In the genomic region with DNA sequence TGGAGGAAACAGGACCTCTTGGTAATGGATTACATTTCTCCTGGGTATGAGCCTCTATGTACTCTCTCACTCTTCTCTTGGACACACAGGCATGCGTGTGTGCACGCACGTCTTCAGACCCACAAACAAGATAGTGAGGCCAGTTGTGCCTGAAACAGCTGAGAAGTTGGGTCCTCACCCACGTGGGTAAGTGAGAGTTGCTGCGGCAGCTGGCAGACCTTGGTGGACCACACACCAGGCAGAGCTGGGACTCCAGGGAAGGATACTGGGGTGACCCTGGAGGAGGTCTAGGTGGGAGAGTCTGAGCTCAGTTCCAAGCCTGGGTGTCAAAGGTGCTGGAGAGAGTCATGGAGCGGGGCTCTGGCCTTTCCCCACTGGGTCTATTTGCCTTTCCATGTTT, we compare ENCODE assay signal across 20 cellular contexts.
DNase-seq lines count a peak whose midpoint lies in the region; ATAC-seq and TF ChIP-seq lines count a peak whose summit lies in the region.
"Had no signal": no experiment of that assay in that cellular context is flagged by ENCODE, and none has a peak within 500 bp of the region (broad histone marks: within the 10 kb centered on the region; RNA-seq: fewer than 3 reads in every experiment).

No MANE protein-coding gene starts in this region.

- H3K4me1 Mint-ChIP-seq in activated T-cell treated with anti-CD3 and anti-CD28 coated beads, Interleukin-2, amount 50 U/mL, for 24 hours (ENCODE audit: low read depth): peaks cover 7% of the 10 kb centered on the region

- no CpG with 5 or more reads among the region's 6 CpGs for WGBS in neuronal stem cell (ENCODE audit: extremely low coverage in 2 of 2, insufficient read length in 2 of 2, insufficient replicate concordance in 1 of 2), 2 donors
- WGBS in ovary, 3 donors: 81 to 88% (median 82%) methylated on average over 6 of the region's 6 CpGs
- WGBS in transverse colon (ENCODE audit: low coverage in 1 of 2), 2 donors: 87% methylated on average over 6 of the region's 6 CpGs; no CpG with 5 or more reads in 1 of the 2 donors

- no peak for ATAC-seq in HG02610 (IDR thresholded peaks at IDR 0.05; ENCODE audit: unreplicated experiment)
- ATAC-seq: A549, GM23338, HCT116 had no signal

- H3K4me3 Mint-ChIP-seq in activated T-cell treated with anti-CD3 and anti-CD28 coated beads, Interleukin-2, amount 50 U/mL, for 24 hours: no peak overlapping the region
- H3K4me3 Mint-ChIP-seq: CD4-positive, alpha-beta T cell; GM23338; HFFc6 had no signal

- H3K4me3 ChIP-seq in SJCRH30 (no peak overlapping the region), neuronal stem cell (ENCODE audit: low read length in 2 of 2) (no peak overlapping the region), ovary (no peak overlapping the region), transverse colon (no peak overlapping the region)
- H3K4me3 ChIP-seq: A549, GM23338 had no signal

- no peak overlapping the region for H2AFZ ChIP-seq in neuronal stem cell (ENCODE audit: low read length)
- H2AFZ ChIP-seq: GM23338 had no signal

- H4K91ac ChIP-seq in neuronal stem cell (ENCODE audit: low read depth, low read length, poor library complexity): no peak overlapping the region

- no peaks in the 10 kb centered on the region for H3K36me3 Mint-ChIP-seq in activated T-cell treated with anti-CD3 and anti-CD28 coated beads, Interleukin-2, amount 50 U/mL, for 24 hours (ENCODE audit: low read depth)

- no peak overlapping the region for H3K23ac ChIP-seq in neuronal stem cell (ENCODE audit: low read depth, low read length, poor library complexity)

- no peak overlapping the region for H2BK120ac ChIP-seq in neuronal stem cell (ENCODE audit: low read depth, low read length)

- peaks cover 18% of the 10 kb centered on the region for H3K27me3 Mint-ChIP-seq in activated T-cell treated with anti-CD3 and anti-CD28 coated beads, Interleukin-2, amount 50 U/mL, for 24 hours
- H3K27me3 Mint-ChIP-seq: CD4-positive, alpha-beta T cell had no signal

- H3K9me3 ChIP-seq in SJCRH30 (replicated peaks) (no peaks in the 10 kb centered on the region), neuronal stem cell (replicated peaks in 1 of 2; ENCODE audit: control insufficient read depth in 2 of 2, insufficient read depth in 1 of 2, low read depth in 1 of 2, low read length in 2 of 2) (peaks cover 0 to 2% of the 10 kb centered on the region in 2 donors), ovary (no peaks in the 10 kb centered on the region), transverse colon (no peaks in the 10 kb centered on the region)
- H3K9me3 ChIP-seq: A549, Caco-2 had no signal

- peak; percentile 9 for DNase-seq in activated T-cell treated with anti-CD3 and anti-CD28 coated beads, Interleukin-2, amount 50 U/mL, for 24 hours
- DNase-seq in activated T-cell treated with anti-CD3 and anti-CD28 coated beads for 4 hours (no peak), SJCRH30 (peak; percentile 37 to 54), islet precursor cell (peak; percentile 41), neuronal stem cell (ENCODE audit: low spot score) (no peak), ovary (no peak), transverse colon (no peak)
- DNase-seq: AML-193; Caco-2; CD4-positive, alpha-beta T cell; DMS153; DMS79 treated with DMSO at 0.1 percent for 48 hours; GF-D8; HFFc6 had no signal

- in situ Hi-C loops in transverse colon (cut with MboI; ENCODE audit: low pct_ligation_motif_present in 1 of 4, low pct_unique_long_range_greater_than_20kb in 1 of 4, low sequenced_read_pairs in 3 of 4): loop anchor here in 2 of 4 donors (25.0 kb wide), 2 partner anchors 189 to 364 kb away; a partner anchor contains a TSS

- H2BK12ac ChIP-seq in neuronal stem cell (ENCODE audit: low read length): no peak overlapping the region

- TF ChIP-seq EP300 in ovary (IDR thresholded peaks at IDR 0.05) (no peak), transverse colon (IDR thresholded peaks at IDR 0.05; ENCODE audit: low read depth) (no peak)

- no peak overlapping the region for H3K4ac ChIP-seq in neuronal stem cell (ENCODE audit: low read length)

- no peak overlapping the region for H2AK5ac ChIP-seq in neuronal stem cell (ENCODE audit: low read depth, low read length)

- H3K4me1 ChIP-seq in SJCRH30 (peaks cover 11% of the 10 kb centered on the region), neuronal stem cell (ENCODE audit: control insufficient read depth in 2 of 2, insufficient read depth in 1 of 2, low read depth in 1 of 2, low read length in 2 of 2) (peaks cover 9 to 19% of the 10 kb centered on the region in 2 donors), ovary (ENCODE audit: insufficient read depth) (no peaks in the 10 kb centered on the region), transverse colon (no peaks in the 10 kb centered on the region)
- H3K4me1 ChIP-seq: A549, Caco-2 had no signal

- H3K27me3 ChIP-seq in SJCRH30: no peaks in the 10 kb centered on the region
- peaks cover 0 to 6% (median 0%) of the 10 kb centered on the region in 3 experiments for H3K27me3 ChIP-seq in neuronal stem cell (ENCODE audit: control insufficient read depth in 3 of 3, insufficient read depth in 3 of 3, low read depth in 1 of 3, low read length in 3 of 3)
- H3K27me3 ChIP-seq in ovary: no peaks in the 10 kb centered on the region
- no peaks in the 10 kb centered on the region for H3K27me3 ChIP-seq in transverse colon

- H3K79me1 ChIP-seq in neuronal stem cell (ENCODE audit: low read depth, low read length): no peaks in the 10 kb centered on the region

- no peaks in the 10 kb centered on the region for H3K9me3 Mint-ChIP-seq in activated T-cell treated with anti-CD3 and anti-CD28 coated beads, Interleukin-2, amount 50 U/mL, for 24 hours
- H3K9me3 Mint-ChIP-seq: CD4-positive, alpha-beta T cell; GM23338 had no signal

- no peak overlapping the region for H3K27ac ChIP-seq in SJCRH30
- no peak overlapping the region for H3K27ac ChIP-seq in neuronal stem cell (replicated peaks; ENCODE audit: low read length)
- no peak overlapping the region for H3K27ac ChIP-seq in ovary
- no peak overlapping the region for H3K27ac ChIP-seq in transverse colon
- H3K27ac ChIP-seq: 22Rv1, A549, C4-2B had no signal

- no peak for TF ChIP-seq CTCF in ovary (IDR thresholded peaks at IDR 0.05)
- TF ChIP-seq CTCF in transverse colon (IDR thresholded peaks at IDR 0.05): no peak

- H3K14ac ChIP-seq in neuronal stem cell (ENCODE audit: low read length): no peak overlapping the region

- no peak for TF ChIP-seq POLR2A in ovary (IDR thresholded peaks at IDR 0.05)
- no peak for TF ChIP-seq POLR2A in transverse colon (IDR thresholded peaks at IDR 0.05)

- no peak overlapping the region for H3K27ac Mint-ChIP-seq in activated T-cell treated with anti-CD3 and anti-CD28 coated beads, Interleukin-2, amount 50 U/mL, for 24 hours
- H3K27ac Mint-ChIP-seq: CD4-positive, alpha-beta T cell; GM23338; HFFc6 had no signal

- no peak overlapping the region for H2BK5ac ChIP-seq in neuronal stem cell (ENCODE audit: low read length)

- H3K9ac ChIP-seq in neuronal stem cell (ENCODE audit: low read depth, low read length, poor library complexity): no peak overlapping the region

- no peaks in the 10 kb centered on the region for H3K36me3 ChIP-seq in SJCRH30
- no peaks in the 10 kb centered on the region for H3K36me3 ChIP-seq in neuronal stem cell (replicated peaks in 1 of 2; ENCODE audit: control insufficient read depth in 2 of 2, insufficient read depth in 2 of 2, low read length in 2 of 2)
- no peaks in the 10 kb centered on the region for H3K36me3 ChIP-seq in ovary
- H3K36me3 ChIP-seq in transverse colon: no peaks in the 10 kb centered on the region

- no peak overlapping the region for H3K4me2 ChIP-seq in neuronal stem cell (ENCODE audit: insufficient read depth, low read length, poor library complexity, severe bottlenecking)
- H3K4me2 ChIP-seq: A549, GM23338 had no signal

- intact Hi-C loops in ovary (cut with DNase I): no loop called here
- intact Hi-C loops in transverse colon (cut with DNase I; ENCODE audit: low total_unique reads): no loop called here

- peak overlapping the region; percentile 33 for H3K18ac ChIP-seq in neuronal stem cell (ENCODE audit: low read length)

- H4K8ac ChIP-seq in neuronal stem cell (ENCODE audit: low read depth, low read length): no peak overlapping the region

- peak overlapping the region; percentile 28 for H2BK15ac ChIP-seq in neuronal stem cell (ENCODE audit: low read length)

Comparison
In these comparisons a context has a peak if more than half of its experiments do, and no peak if none do; other contexts are left out.
1. DNase-seq: peak in activated T-cell treated with anti-CD3 and anti-CD28 coated beads, Interleukin-2, amount 50 U/mL, for 24 hours (single experiment), SJCRH30 (2 of 2) and islet precursor cell (single experiment); none in activated T-cell treated with anti-CD3 and anti-CD28 coated beads for 4 hours (single experiment), neuronal stem cell (single experiment), ovary (0 of 5) and transverse colon (single experiment).